ENCODE assay signal across 23 cellular contexts in the genomic region with DNA sequence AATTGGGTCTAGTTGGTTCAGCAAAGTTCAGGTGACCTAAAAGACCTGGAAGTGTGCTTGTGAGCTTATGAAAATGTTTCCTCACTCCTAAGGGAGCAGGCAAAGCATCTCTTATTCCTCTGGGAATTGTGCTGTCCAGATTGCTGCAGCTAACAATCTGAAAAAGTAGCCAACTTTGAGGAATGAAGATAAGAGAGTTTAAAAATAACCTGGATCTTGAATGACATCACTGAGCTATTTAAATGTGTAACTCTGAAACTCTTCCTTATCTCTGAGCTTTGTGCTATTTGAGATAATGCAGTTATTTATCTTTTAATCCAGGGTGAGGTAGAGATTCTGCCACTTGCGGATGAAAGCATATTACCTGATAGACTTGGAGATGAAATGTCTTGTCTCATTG.
A peak's percentile ranks its signal among the peaks of the same experiment; 100 is the strongest.
DNase-seq lines count a peak whose midpoint lies in the region; FAIRE-seq and TF ChIP-seq lines count a peak whose summit lies in the region.
"Had no signal": no experiment of that assay in that cellular context is flagged by ENCODE, and none has a peak within 500 bp of the region (broad histone marks: within the 10 kb centered on the region; RNA-seq: fewer than 3 reads in every experiment).

No MANE protein-coding gene starts in this region.

- FAIRE-seq in astrocyte (lab: Jason Lieb, UNC), result peak; percentile 76
- FAIRE-seq: A549, GM12878, GM19239, H1 had no signal

- H3K4me1 ChIP-seq in cardiac muscle cell (ENCODE audit: low read depth), result peaks cover 13% of the 10 kb centered on the region
- H3K4me1 ChIP-seq in astrocyte (ENCODE audit: insufficient read depth, low read length), result no peaks in the 10 kb centered on the region
- H3K4me1 ChIP-seq in trophoblast cell (ENCODE audit: control insufficient read depth in 1 of 2, insufficient read depth in 2 of 2, low read length in 2 of 2), result no peaks in the 10 kb centered on the region
- no peaks in the 10 kb centered on the region for H3K4me1 ChIP-seq in breast epithelium
- no peaks in the 10 kb centered on the region for H3K4me1 ChIP-seq in neuronal stem cell (ENCODE audit: control insufficient read depth in 2 of 2, insufficient read depth in 1 of 2, low read depth in 1 of 2, low read length in 2 of 2)
- H3K4me1 ChIP-seq: A549, BLaER1, Caco-2 had no signal

- H3K9ac ChIP-seq in astrocyte (ENCODE audit: low read length) (no peak overlapping the region), trophoblast cell (ENCODE audit: low read length) (no peak overlapping the region), neuronal stem cell (ENCODE audit: low read depth, low read length, poor library complexity) (no peak overlapping the region)
- H3K9ac ChIP-seq: BLaER1, GM23248 had no signal

- H2BK120ac ChIP-seq in trophoblast cell (ENCODE audit: insufficient read depth, low read length, poor library complexity) (no peak overlapping the region), neuronal stem cell (ENCODE audit: low read depth, low read length) (no peak overlapping the region)

- H3K23ac ChIP-seq in trophoblast cell (ENCODE audit: low read length), result no peak overlapping the region
- no peak overlapping the region for H3K23ac ChIP-seq in neuronal stem cell (ENCODE audit: low read depth, low read length, poor library complexity)

- H4K20me1 ChIP-seq in astrocyte (ENCODE audit: insufficient read depth, low read length), result no peaks in the 10 kb centered on the region
- H4K20me1 ChIP-seq: BLaER1 had no signal

- H3K4me3 Mint-ChIP-seq in astrocyte (ENCODE audit: unreplicated experiment), result no peak overlapping the region
- H3K4me3 Mint-ChIP-seq: B cell; CD4-positive, CD25-positive, alpha-beta regulatory T cell; CD8-positive, alpha-beta T cell had no signal

- H3K27ac ChIP-seq in cardiac muscle cell, result peak overlapping the region; percentile 76
- no peak overlapping the region for H3K27ac ChIP-seq in astrocyte (ENCODE audit: low read depth, low read length)
- no peak overlapping the region for H3K27ac ChIP-seq in trophoblast cell (ENCODE audit: low read depth, low read length)
- no peak overlapping the region for H3K27ac ChIP-seq in breast epithelium
- H3K27ac ChIP-seq in neuronal stem cell (replicated peaks; ENCODE audit: low read length), result no peak overlapping the region
- H3K27ac ChIP-seq: 22Rv1, A549, BLaER1, C4-2B, GM23248 had no signal

- H3K79me1 ChIP-seq in trophoblast cell (ENCODE audit: low read length), result no peaks in the 10 kb centered on the region
- no peaks in the 10 kb centered on the region for H3K79me1 ChIP-seq in neuronal stem cell (ENCODE audit: low read depth, low read length)

- H3K27me3 Mint-ChIP-seq in astrocyte (ENCODE audit: low read depth, unreplicated experiment), result no peaks in the 10 kb centered on the region
- H3K27me3 Mint-ChIP-seq: B cell; CD4-positive, CD25-positive, alpha-beta regulatory T cell had no signal

- DNase-seq in cardiac muscle cell (ENCODE audit: low read depth in 1 of 2, low spot score in 1 of 2), result peak in 1 of 2 donors; percentile 38
- DNase-seq in cardiac septum (ENCODE audit: low spot score), result no peak
- DNase-seq in astrocyte (ENCODE audit: low read depth), result no peak
- peak; percentile 2 to 49 for DNase-seq in trophoblast cell
- DNase-seq in breast epithelium (ENCODE audit: low spot score in 2 of 2), result no peak
- no peak for DNase-seq in neuronal stem cell (ENCODE audit: low spot score)
- DNase-seq: Caco-2; CD4-positive, CD25-positive, alpha-beta regulatory T cell; CD8-positive, alpha-beta T cell; DMS79; EL; GDM1; GM23248; H7; HCEC 1CT had no signal

- no peaks in the 10 kb centered on the region for H3K36me3 Mint-ChIP-seq in astrocyte (ENCODE audit: low read depth, unreplicated experiment)
- H3K36me3 Mint-ChIP-seq: CD4-positive, CD25-positive, alpha-beta regulatory T cell; CD8-positive, alpha-beta T cell had no signal

- H4K12ac ChIP-seq in trophoblast cell (ENCODE audit: low read depth, low read length), result no peak overlapping the region

- H3K36me3 ChIP-seq in cardiac muscle cell, result no peaks in the 10 kb centered on the region
- H3K36me3 ChIP-seq in astrocyte (ENCODE audit: insufficient read depth, low read length), result no peaks in the 10 kb centered on the region
- H3K36me3 ChIP-seq in trophoblast cell (ENCODE audit: control insufficient read depth in 1 of 2, insufficient read depth in 2 of 2, low read length in 2 of 2), result no peaks in the 10 kb centered on the region
- no peaks in the 10 kb centered on the region for H3K36me3 ChIP-seq in breast epithelium
- no peaks in the 10 kb centered on the region for H3K36me3 ChIP-seq in neuronal stem cell (replicated peaks in 1 of 2; ENCODE audit: control insufficient read depth in 2 of 2, insufficient read depth in 2 of 2, low read length in 2 of 2)
- H3K36me3 ChIP-seq: BLaER1 had no signal

- H3K4ac ChIP-seq in trophoblast cell (ENCODE audit: low read depth, low read length) (no peak overlapping the region), neuronal stem cell (ENCODE audit: low read length) (no peak overlapping the region)

- H4K91ac ChIP-seq in trophoblast cell (ENCODE audit: low read depth, low read length) (no peak overlapping the region), neuronal stem cell (ENCODE audit: low read depth, low read length, poor library complexity) (no peak overlapping the region)

- TF ChIP-seq CTCF in cardiac muscle cell (IDR thresholded peaks at IDR 0.05; ENCODE audit: low read depth, low read length), result no peak
- TF ChIP-seq CTCF in astrocyte (IDR thresholded peaks at IDR 0.05; ENCODE audit: insufficient read depth, low read depth, low read length), result no peak
- TF ChIP-seq CTCF in breast epithelium (IDR thresholded peaks at IDR 0.05), result no peak

- H2BK15ac ChIP-seq in neuronal stem cell (ENCODE audit: low read length), result no peak overlapping the region

- H3K14ac ChIP-seq in trophoblast cell (ENCODE audit: low read length), result no peak overlapping the region
- H3K14ac ChIP-seq in neuronal stem cell (ENCODE audit: low read length), result no peak overlapping the region

- H2BK12ac ChIP-seq in trophoblast cell (ENCODE audit: low read length), result no peak overlapping the region
- no peak overlapping the region for H2BK12ac ChIP-seq in neuronal stem cell (ENCODE audit: low read length)

- no CpG with 5 or more reads among the region's 1 CpG for WGBS in trophoblast cell (ENCODE audit: extremely low coverage, insufficient coverage, insufficient read length)
- no CpG with 5 or more reads among the region's 1 CpG for WGBS in neuronal stem cell (ENCODE audit: extremely low coverage in 2 of 2, insufficient read length in 2 of 2, insufficient replicate concordance in 1 of 2), 2 donors

- H3K4me3 ChIP-seq in cardiac muscle cell (no peak overlapping the region), astrocyte (ENCODE audit: insufficient read depth, low read depth, low read length) (no peak overlapping the region), trophoblast cell (ENCODE audit: low read depth, low read length) (no peak overlapping the region), breast epithelium (no peak overlapping the region), neuronal stem cell (ENCODE audit: low read length in 2 of 2) (no peak overlapping the region)
- H3K4me3 ChIP-seq: A549, BLaER1, GM12878, GM23248 had no signal

- H3K27me3 ChIP-seq in cardiac muscle cell, result no peaks in the 10 kb centered on the region
- no peaks in the 10 kb centered on the region for H3K27me3 ChIP-seq in astrocyte (ENCODE audit: insufficient read depth, low read length)
- no peaks in the 10 kb centered on the region for H3K27me3 ChIP-seq in trophoblast cell (ENCODE audit: insufficient read depth, low read length)
- peaks cover 0 to 13% of the 10 kb centered on the region in 2 donors for H3K27me3 ChIP-seq in breast epithelium
- H3K27me3 ChIP-seq in neuronal stem cell (ENCODE audit: control insufficient read depth in 3 of 3, insufficient read depth in 3 of 3, low read depth in 1 of 3, low read length in 3 of 3), result no peaks in the 10 kb centered on the region

- no peak for TF ChIP-seq POLR2A in breast epithelium (IDR thresholded peaks at IDR 0.05)

- H2AFZ ChIP-seq in astrocyte (ENCODE audit: low read depth, low read length), result no peak overlapping the region
- no peak overlapping the region for H2AFZ ChIP-seq in trophoblast cell (ENCODE audit: insufficient read depth, low read length, poor library complexity)
- H2AFZ ChIP-seq in neuronal stem cell (ENCODE audit: low read length), result no peak overlapping the region
- H2AFZ ChIP-seq: GM23248 had no signal

- H2BK5ac ChIP-seq in trophoblast cell (ENCODE audit: low read depth, low read length, poor library complexity), result no peak overlapping the region
- H2BK5ac ChIP-seq in neuronal stem cell (ENCODE audit: low read length), result no peak overlapping the region

- no peak overlapping the region for H2AK5ac ChIP-seq in trophoblast cell (ENCODE audit: low read length)
- H2AK5ac ChIP-seq in neuronal stem cell (ENCODE audit: low read depth, low read length), result no peak overlapping the region

- no peaks in the 10 kb centered on the region for H3K79me2 ChIP-seq in astrocyte (ENCODE audit: insufficient read depth, low read length)
- H3K79me2 ChIP-seq in trophoblast cell (ENCODE audit: control insufficient read depth, insufficient read depth, low read length, poor library complexity), result no peaks in the 10 kb centered on the region

- no peaks in the 10 kb centered on the region for H3K4me1 Mint-ChIP-seq in astrocyte (ENCODE audit: low read depth, unreplicated experiment)
- H3K4me1 Mint-ChIP-seq: B cell; CD4-positive, CD25-positive, alpha-beta regulatory T cell had no signal

- H3K9me3 ChIP-seq in cardiac muscle cell (ENCODE audit: low read depth) (no peaks in the 10 kb centered on the region), astrocyte (ENCODE audit: insufficient read depth, low read depth, low read length) (no peaks in the 10 kb centered on the region), trophoblast cell (ENCODE audit: insufficient read depth, low read depth, low read length) (peaks cover 3% of the 10 kb centered on the region), breast epithelium (peaks cover 0 to 10% of the 10 kb centered on the region in 2 donors), neuronal stem cell (replicated peaks in 1 of 2; ENCODE audit: control insufficient read depth in 2 of 2, insufficient read depth in 1 of 2, low read depth in 1 of 2, low read length in 2 of 2) (no peaks in the 10 kb centered on the region)
- H3K9me3 ChIP-seq: A549, Caco-2 had no signal

- intact Hi-C loops in cardiac septum (cut with DNase I), result no loop called here
- intact Hi-C loops in breast epithelium (cut with DNase I; ENCODE audit: low total_unique reads), result no loop called here

- H3K18ac ChIP-seq in trophoblast cell (ENCODE audit: low read length), result no peak overlapping the region
- no peak overlapping the region for H3K18ac ChIP-seq in neuronal stem cell (ENCODE audit: low read length)

- H4K8ac ChIP-seq in trophoblast cell (ENCODE audit: low read depth, low read length) (no peak overlapping the region), neuronal stem cell (ENCODE audit: low read depth, low read length) (no peak overlapping the region)

- H3K4me2 ChIP-seq in astrocyte (ENCODE audit: low read length), result no peak overlapping the region
- H3K4me2 ChIP-seq in trophoblast cell (ENCODE audit: low read length), result no peak overlapping the region
- no peak overlapping the region for H3K4me2 ChIP-seq in neuronal stem cell (ENCODE audit: insufficient read depth, low read length, poor library complexity, severe bottlenecking)
- H3K4me2 ChIP-seq: A549, BLaER1 had no signal

- no peaks in the 10 kb centered on the region for H3K9me3 Mint-ChIP-seq in astrocyte (ENCODE audit: unreplicated experiment)

- no peak overlapping the region for H3K27ac Mint-ChIP-seq in astrocyte (ENCODE audit: unreplicated experiment)
- H3K27ac Mint-ChIP-seq: B cell; CD4-positive, CD25-positive, alpha-beta regulatory T cell; CD8-positive, alpha-beta T cell had no signal

Comparison
In these comparisons a context has a peak if more than half of its experiments do, and no peak if none do; other contexts are left out.
1. DNase-seq: peak in trophoblast cell (2 of 2); none in cardiac septum (single experiment), astrocyte (single experiment), breast epithelium (0 of 2) and neuronal stem cell (single experiment).